Comparison of ENCODE assay signal across 11 cellular contexts in genomic region chr14:23605931-23606585, GRCh38. TPM values are rescaled to one million over a fixed set of nuclear protein-coding genes. Genes with fewer than 3 reads are reported as not detected.
DNase-seq lines count a peak whose midpoint lies in the region; ATAC-seq and TF ChIP-seq lines count a peak whose summit lies in the region.
"Had no signal": no experiment of that assay in that cellular context is flagged by ENCODE, and none has a peak within 500 bp of the region (broad histone marks: within the 10 kb centered on the region; RNA-seq: fewer than 3 reads in every experiment).

No MANE protein-coding gene starts in this region.

- ATAC-seq in HG03571 (IDR thresholded peaks at IDR 0.05; ENCODE audit: unreplicated experiment) = peak; percentile 75

- TF ChIP-seq POLR2A in erythroblast (IDR thresholded peaks at IDR 0.05; ENCODE audit: low read length) = no peak

- DNase-seq in activated T-cell treated with anti-CD3 and anti-CD28 coated beads for 48 hours (ENCODE audit: low read depth) (peak; percentile 15), H4 (ENCODE audit: low spot score) (peak; percentile 17), erythroblast (lab: John Stamatoyannopoulos, UW) (no peak), substantia nigra (lab: John Stamatoyannopoulos, UW) (no peak), SKM-1 treated with dmso at 0.1 percent for 144 hours (lab: John Stamatoyannopoulos, UW; ENCODE audit: unreplicated experiment) (no peak)
- DNase-seq in activated T-cell treated with anti-CD3 and anti-CD28 coated beads, Interleukin-2, amount 50 U/mL, for 1 hour = no peak
- DNase-seq in stimulated activated CD4-positive, alpha-beta T cell treated with anti-CD3 and anti-CD28 coated beads, TNF-alpha, amount 100 ng/mL, for 48 hours (ENCODE audit: low read depth in 3 of 3) = peak in 2 of 3 donors; percentile 12 to 33
- DNase-seq: activated naive CD4-positive, alpha-beta T cell treated with anti-CD3 and anti-CD28 coated beads, Interleukin-2, amount 10 ng/mL, durations not matched to agents 7 days and 5 days; Peyer's patch had no signal

- no peak overlapping the region for H3K27ac ChIP-seq in substantia nigra (ENCODE audit: low read depth, low read length, poor library complexity, severe bottlenecking)
- H3K27ac ChIP-seq: Peyer's patch had no signal

RNA-seq across cellular contexts. Expression of gene JPH4, which starts 27.5 kb away (rescaled TPM):
- not detected in 2 replicates for total RNA-seq in H4 (2014; rRNA removed; shearing (Covaris generic))
- total RNA-seq: fibroblast of villous mesenchyme had no signal

RNA-seq across cellular contexts. Expression of gene DHRS2, which starts 30.1 kb away (rescaled TPM):
- 15.9 and 17.2 TPM in 2 replicates for total RNA-seq in H4 (2014; rRNA removed; shearing (Covaris generic))
- total RNA-seq: Peyer's patch had no signal

RNA-seq across cellular contexts. Expression of gene AP1G2, which starts 38.5 kb away (rescaled TPM):
- 0.06 and 0.43 TPM in 2 replicates for total RNA-seq in H4 (2014; rRNA removed; shearing (Covaris generic))

RNA-seq across cellular contexts. Expression of gene THTPA, which starts 50.0 kb away (rescaled TPM):
- 4.0 and 11.8 TPM in 2 replicates for total RNA-seq in H4 (2014; rRNA removed; shearing (Covaris generic))

RNA-seq across cellular contexts. Expression of gene ZFHX2, which starts 54.5 kb away (rescaled TPM):
- total RNA-seq in H4 (2014; rRNA removed; shearing (Covaris generic)) = 0.02 and 0.10 TPM in 2 replicates

Comparison
In these comparisons a context has a peak if more than half of its experiments do, and no peak if none do; other contexts are left out.
1. DNase-seq: peak in activated T-cell treated with anti-CD3 and anti-CD28 coated beads for 48 hours (single experiment), H4 (single experiment) and stimulated activated CD4-positive, alpha-beta T cell treated with anti-CD3 and anti-CD28 coated beads, TNF-alpha, amount 100 ng/mL, for 48 hours (2 of 3); none in activated T-cell treated with anti-CD3 and anti-CD28 coated beads, Interleukin-2, amount 50 U/mL, for 1 hour (single experiment), erythroblast (0 of 2), substantia nigra (0 of 49) and SKM-1 treated with dmso at 0.1 percent for 144 hours (single experiment).